8 cellular contexts compared by ENCODE assay signal in the genomic region with DNA sequence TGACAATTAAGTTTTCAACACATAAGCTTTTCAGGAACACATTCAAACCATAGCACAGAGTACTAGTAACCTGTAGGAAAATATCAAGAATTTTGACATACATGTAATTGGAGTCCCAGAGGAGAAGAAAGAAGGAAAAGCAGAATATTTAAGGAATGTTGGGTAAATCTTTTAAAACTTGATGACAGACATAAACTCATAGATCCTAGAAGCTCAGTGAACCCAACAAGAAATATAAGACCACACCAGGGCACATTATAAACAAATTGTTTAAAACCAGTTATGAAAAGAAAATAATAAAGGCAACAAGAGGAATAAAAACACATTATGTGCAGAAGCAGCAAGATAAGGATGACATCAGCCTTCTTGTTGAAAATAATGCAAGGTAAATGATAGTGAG.
"Had no signal": no experiment of that assay in that cellular context is flagged by ENCODE, and none has a peak within 500 bp of the region (broad histone marks: within the 10 kb centered on the region; RNA-seq: fewer than 3 reads in every experiment).

No MANE protein-coding gene starts in this region.

- H3K36me3 Mint-ChIP-seq: IgD-negative memory B cell had no signal

- FAIRE-seq: HepG2, HTR-8/SVneo had no signal

- ATAC-seq: HepG2 had no signal

- H3K27me3 Mint-ChIP-seq: IgD-negative memory B cell had no signal

- H3K4me1 Mint-ChIP-seq: IgD-negative memory B cell had no signal

- H3K9ac ChIP-seq: KMS-11 had no signal

- H3K27ac ChIP-seq: HL-60, KMS-11 had no signal

- DNase-seq: IMR-90, KBM-7, KG1 had no signal

- H3K4me2 ChIP-seq: KMS-11 had no signal

- H3K4me3 Mint-ChIP-seq: IgD-negative memory B cell had no signal
